16 cellular contexts compared by ENCODE assay signal in the genomic region with DNA sequence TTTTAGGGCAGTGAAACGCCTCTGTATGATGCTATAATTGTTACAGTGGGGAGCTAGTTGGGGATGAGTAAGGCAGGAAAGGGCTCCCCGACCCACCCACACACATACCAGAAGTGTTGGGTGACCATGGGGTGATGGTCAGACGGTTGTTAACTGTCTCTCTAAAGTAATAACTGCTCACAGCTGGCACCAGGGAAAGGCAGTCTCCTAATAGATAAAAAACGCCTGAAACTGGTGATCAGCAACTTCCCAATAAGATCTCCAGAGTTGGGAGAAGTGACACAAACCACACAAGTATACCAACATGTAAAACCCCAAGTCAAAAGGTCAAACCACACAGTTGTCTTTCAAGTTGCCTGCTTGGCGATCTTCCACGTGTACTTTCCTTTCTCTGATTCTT.
"Had no signal": no experiment of that assay in that cellular context is flagged by ENCODE, and none has a peak within 500 bp of the region (broad histone marks: within the 10 kb centered on the region; RNA-seq: fewer than 3 reads in every experiment).

No MANE protein-coding gene starts in this region.

- H3K27ac ChIP-seq: body of pancreas, epithelial cell of prostate, gastroesophageal sphincter, heart left ventricle, neutrophil, pancreas had no signal

- H3K4me3 ChIP-seq: body of pancreas, gastroesophageal sphincter, heart left ventricle, pancreas had no signal

- H3K36me3 Mint-ChIP-seq: activated naive CD4-positive, alpha-beta T cell treated with anti-CD3 and anti-CD28 coated beads, Interleukin-2, amount 10 ng/mL, durations not matched to agents 7 days and 5 days had no signal

- H3K27me3 ChIP-seq: body of pancreas, heart left ventricle, neutrophil, pancreas had no signal

- H3K9me3 ChIP-seq: neutrophil, pancreas had no signal

- H3K4me3 Mint-ChIP-seq: activated B cell treated with CpG ODN at 0.5 μM for 24 hours; activated CD4-positive, alpha-beta T cell treated with anti-CD3 and anti-CD28 coated beads for 36 hours; activated naive CD4-positive, alpha-beta T cell treated with anti-CD3 and anti-CD28 coated beads, Interleukin-2, amount 10 ng/mL, durations not matched to agents 7 days and 5 days; nephron had no signal

- H3K27ac Mint-ChIP-seq: activated B cell treated with CpG ODN at 0.5 μM for 24 hours; activated CD4-positive, alpha-beta T cell treated with anti-CD3 and anti-CD28 coated beads for 36 hours; activated naive CD4-positive, alpha-beta T cell treated with anti-CD3 and anti-CD28 coated beads, Interleukin-2, amount 10 ng/mL, durations not matched to agents 7 days and 5 days; nephron had no signal

- H3K4me1 ChIP-seq: body of pancreas, gastroesophageal sphincter, heart left ventricle, pancreas had no signal

- H3K4me1 Mint-ChIP-seq: activated B cell treated with CpG ODN at 0.5 μM for 24 hours; activated CD4-positive, alpha-beta T cell treated with anti-CD3 and anti-CD28 coated beads for 36 hours; activated naive CD4-positive, alpha-beta T cell treated with anti-CD3 and anti-CD28 coated beads, Interleukin-2, amount 10 ng/mL, durations not matched to agents 7 days and 5 days; nephron had no signal

- DNase-seq: activated B cell treated with CpG ODN at 0.5 μM for 24 hours; activated CD4-positive, alpha-beta T cell treated with anti-CD3 and anti-CD28 coated beads for 36 hours; activated CD4-positive, alpha-beta T cell treated with anti-CD3 and anti-CD28 coated beads, Interleukin-2, amount 50 U/mL, for 48 hours; activated effector memory CD4-positive, alpha-beta T cell treated with anti-CD3 and anti-CD28 coated beads, Interleukin-2, amount 50 U/mL, for 16 hours; activated naive CD4-positive, alpha-beta T cell treated with anti-CD3 and anti-CD28 coated beads, Interleukin-2, amount 10 ng/mL, durations not matched to agents 7 days and 5 days; body of pancreas; heart left ventricle; left ventricle myocardium superior; pancreas; right cardiac atrium; stimulated activated CD4-positive, alpha-beta T cell treated with anti-CD3 and anti-CD28 coated beads, Interleukin-4, amount 100 ng/mL, for 24 hours; stimulated activated naive CD8-positive, alpha-beta T cell treated with anti-CD3 and anti-CD28 coated beads, Interleukin-15, Interleukin-2, amounts not matched to agents 100 U/mL and 50 U/mL, for 24 hours had no signal

- H3K27me3 Mint-ChIP-seq: activated B cell treated with CpG ODN at 0.5 μM for 24 hours; activated CD4-positive, alpha-beta T cell treated with anti-CD3 and anti-CD28 coated beads for 36 hours; activated naive CD4-positive, alpha-beta T cell treated with anti-CD3 and anti-CD28 coated beads, Interleukin-2, amount 10 ng/mL, durations not matched to agents 7 days and 5 days had no signal

- H3K36me3 ChIP-seq: gastroesophageal sphincter, heart left ventricle, neutrophil, pancreas had no signal
